12 cellular contexts compared by ENCODE assay signal in genomic region chrX:143788265-143788664, GRCh38.
A peak's percentile ranks its signal among the peaks of the same experiment; 100 is the strongest.
DNase-seq lines count a peak whose midpoint lies in the region; ATAC-seq, FAIRE-seq and TF ChIP-seq lines count a peak whose summit lies in the region.
"Had no signal": no experiment of that assay in that cellular context is flagged by ENCODE, and none has a peak within 500 bp of the region (broad histone marks: within the 10 kb centered on the region; RNA-seq: fewer than 3 reads in every experiment).

No MANE protein-coding gene starts in this region.

- H3K27ac ChIP-seq in Panc1 (ENCODE audit: low read length) (no peak overlapping the region), pancreas (no peak overlapping the region)
- H3K27ac ChIP-seq in effector memory CD4-positive, alpha-beta T cell (ENCODE audit: insufficient read depth, low read length, poor library complexity, severe bottlenecking): no peak overlapping the region

- H3K36me3 ChIP-seq in Panc1 (ENCODE audit: control insufficient read depth, insufficient read depth, low read length) (no peaks in the 10 kb centered on the region), MG63 (no peaks in the 10 kb centered on the region), pancreas (no peaks in the 10 kb centered on the region)
- no peaks in the 10 kb centered on the region for H3K36me3 ChIP-seq in effector memory CD4-positive, alpha-beta T cell (ENCODE audit: control insufficient read depth, insufficient read depth, low read length)

- intact Hi-C loops in Panc1 (cut with micrococcal nuclease; ENCODE audit: unreplicated experiment): no loop called here
- intact Hi-C loops in pancreas (cut with DNase I): no loop called here

- no peaks in the 10 kb centered on the region for H3K9me3 ChIP-seq in Panc1 (ENCODE audit: control insufficient read depth, insufficient read depth, low read depth, low read length)
- no peaks in the 10 kb centered on the region for H3K9me3 ChIP-seq in MG63
- H3K9me3 ChIP-seq in effector memory CD4-positive, alpha-beta T cell (ENCODE audit: control insufficient read depth, low read length): no peaks in the 10 kb centered on the region
- no peaks in the 10 kb centered on the region for H3K9me3 ChIP-seq in pancreas

- WGBS in pancreas, 2 donors: 58 to 73% methylated on average over 3 of the region's 3 CpGs

- POLR2A ChIA-PET in Panc1 (lab: Charles Lee): no interaction called here

- TF ChIP-seq CTCF in Panc1 (IDR thresholded peaks at IDR 0.05) (peak; percentile 56), pancreas (IDR thresholded peaks at IDR 0.05) (no peak)

- H3K27me3 ChIP-seq in Panc1 (ENCODE audit: control insufficient read depth, insufficient read depth, low read length) (no peaks in the 10 kb centered on the region), MG63 (no peaks in the 10 kb centered on the region), pancreas (no peaks in the 10 kb centered on the region)
- no peaks in the 10 kb centered on the region for H3K27me3 ChIP-seq in effector memory CD4-positive, alpha-beta T cell (replicated peaks; ENCODE audit: control insufficient read depth, insufficient read depth, low read length, poor library complexity, severe bottlenecking)

- FAIRE-seq in pancreas (lab: Jason Lieb, UNC): no peak
- FAIRE-seq: endothelial cell of umbilical vein had no signal

- CTCF ChIA-PET in Panc1 (lab: Charles Lee): interaction anchor here (0.8 kb wide), 1 partner anchor 771 kb away, joined by 4 read pairs; no protein-coding TSS in a partner anchor

- BruUV-seq in Panc1 (replicated peaks; lab: Mats Ljungman, UMichigan): no TSS peak

- DNase-seq in AG20443 (ENCODE audit: low spot score): peak; percentile 4
- peak; percentile 2 for DNase-seq in Panc1 (ENCODE audit: low read depth, low spot score)
- peak; percentile 46 for DNase-seq in foreskin melanocyte
- DNase-seq in MG63: no peak
- DNase-seq in effector memory CD4-positive, alpha-beta T cell: no peak
- no peak for DNase-seq in hypothalamus (lab: John Stamatoyannopoulos, UW)
- no peak for DNase-seq in pancreas
- DNase-seq: DMS79 treated with DMSO at 0.1 percent for 48 hours, NCI-H2171 had no signal

- in situ Hi-C loops in Panc1 (cut with HindIII; ENCODE audit: low pct_unique_long_range_greater_than_20kb, low sequenced_read_pairs): no loop called here

- H3K4me3 ChIP-seq in Panc1 (ENCODE audit: low read depth in 2 of 2, low read length in 2 of 2) (no peak overlapping the region), MG63 (no peak overlapping the region), pancreas (no peak overlapping the region)
- H3K4me3 ChIP-seq in effector memory CD4-positive, alpha-beta T cell (ENCODE audit: insufficient read depth, low read depth, low read length, poor library complexity, severe bottlenecking): no peak overlapping the region

- no peaks in the 10 kb centered on the region for H3K4me1 ChIP-seq in Panc1 (ENCODE audit: control insufficient read depth, insufficient read depth, low read length)
- H3K4me1 ChIP-seq in effector memory CD4-positive, alpha-beta T cell (ENCODE audit: control insufficient read depth, insufficient read depth, low read length, poor library complexity, severe bottlenecking): no peaks in the 10 kb centered on the region
- no peaks in the 10 kb centered on the region for H3K4me1 ChIP-seq in pancreas

- ATAC-seq in HG02885 (IDR thresholded peaks at IDR 0.05; ENCODE audit: poor library complexity, unreplicated experiment): peak; percentile 44
- no peak for ATAC-seq in Panc1
- no peak for ATAC-seq in pancreas
- ATAC-seq: natural killer cell treated with Interleukin-12 subunit alpha and Interleukin-12 subunit beta and Interleukin-15 and Interleukin-18, amount 100 ng/mL, for 72 hours had no signal

Comparison
In these comparisons a context has a peak if more than half of its experiments do, and no peak if none do; other contexts are left out.
1. DNase-seq: peak in AG20443 (single experiment), Panc1 (single experiment) and foreskin melanocyte (single experiment); none in MG63 (single experiment), effector memory CD4-positive, alpha-beta T cell (0 of 3), hypothalamus (0 of 51) and pancreas (0 of 6).